ENCODE assay signal across 11 cellular contexts in genomic region chr9:109639666-109640231, GRCh38.
DNase-seq lines count a peak whose midpoint lies in the region; FAIRE-seq and TF ChIP-seq lines count a peak whose summit lies in the region.
"Had no signal": no experiment of that assay in that cellular context is flagged by ENCODE, and none has a peak within 500 bp of the region (broad histone marks: within the 10 kb centered on the region; RNA-seq: fewer than 3 reads in every experiment).

No MANE protein-coding gene starts in this region.

- TF ChIP-seq POLR2A in stomach (IDR thresholded peaks at IDR 0.05): no peak
- no peak for TF ChIP-seq POLR2A in GM12892 (IDR thresholded peaks at IDR 0.05; ENCODE audit: low read depth, low read length)

- peaks cover 9% of the 10 kb centered on the region for H3K9me3 Mint-ChIP-seq in astrocyte (ENCODE audit: unreplicated experiment)

- peak overlapping the region; percentile 53 for H3K4me3 ChIP-seq in astrocyte (ENCODE audit: insufficient read depth, low read depth, low read length)
- peak overlapping the region; percentile 77 for H3K4me3 ChIP-seq in iPS-18a (ENCODE audit: low read length)
- peak overlapping the region; percentile 36 to 53 (median 44) for H3K4me3 ChIP-seq in stomach
- H3K4me3 ChIP-seq: lung had no signal

- H4K20me1 ChIP-seq in astrocyte (ENCODE audit: insufficient read depth, low read length): no peaks in the 10 kb centered on the region

- intact Hi-C loops in stomach (cut with DNase I; ENCODE audit: low total_unique reads): no loop called here

- DNase-seq in NCI-H1417 (lab: John Stamatoyannopoulos, UW) (peak in 2 of 3 experiments; percentile 69 to 79), NCI-H1417 treated with DMSO at 0.1 percent for 48 hours (lab: John Stamatoyannopoulos, UW) (no peak), astrocyte (ENCODE audit: low read depth) (no peak), stomach (no peak), GM12892 (ENCODE audit: insufficient read length) (no peak), GDM1 (lab: John Stamatoyannopoulos, UW) (no peak), AG20443 (ENCODE audit: low spot score) (no peak)

- peaks cover 2% of the 10 kb centered on the region for H3K9me3 ChIP-seq in astrocyte (ENCODE audit: insufficient read depth, low read depth, low read length)
- H3K9me3 ChIP-seq in iPS-18a (ENCODE audit: control insufficient read depth, low read depth, low read length): no peaks in the 10 kb centered on the region
- no peaks in the 10 kb centered on the region for H3K9me3 ChIP-seq in stomach
- H3K9me3 ChIP-seq: transverse colon had no signal

- H3K27ac Mint-ChIP-seq in astrocyte (ENCODE audit: unreplicated experiment): no peak overlapping the region

- no peaks in the 10 kb centered on the region for H3K79me2 ChIP-seq in astrocyte (ENCODE audit: insufficient read depth, low read length)

- H3K4me2 ChIP-seq in astrocyte (ENCODE audit: low read length): peak overlapping the region; percentile 92

- peak overlapping the region; percentile 77 for H3K4me3 Mint-ChIP-seq in astrocyte (ENCODE audit: unreplicated experiment)

- no peak for FAIRE-seq in astrocyte (lab: Jason Lieb, UNC)
- FAIRE-seq in GM12892 (lab: Jason Lieb, UNC): no peak
- FAIRE-seq: A204.1 had no signal

- H3K27me3 ChIP-seq in astrocyte (ENCODE audit: insufficient read depth, low read length) (peaks cover 54% of the 10 kb centered on the region), iPS-18a (ENCODE audit: control insufficient read depth, insufficient read depth, low read length) (peaks cover 60% of the 10 kb centered on the region), stomach (peaks cover 0 to 60% (median 23%) of the 10 kb centered on the region in 3 donors)

- no peak for TF ChIP-seq CTCF in astrocyte (IDR thresholded peaks at IDR 0.05; ENCODE audit: insufficient read depth, low read depth, low read length)
- TF ChIP-seq CTCF in stomach (IDR thresholded peaks at IDR 0.05): no peak

- WGBS in stomach, 5 donors: 6 to 12% (median 7%) methylated on average over 16 to 17 of the region's 17 CpGs

- no peak for TF ChIP-seq EP300 in stomach (IDR thresholded peaks at IDR 0.05)

- H3K27me3 Mint-ChIP-seq in astrocyte (ENCODE audit: low read depth, unreplicated experiment): peaks cover 68% of the 10 kb centered on the region

- H3K9ac ChIP-seq in astrocyte (ENCODE audit: low read length) (no peak overlapping the region), iPS-18a (ENCODE audit: low read length) (no peak overlapping the region)

- H3K27ac ChIP-seq in astrocyte (ENCODE audit: low read depth, low read length) (no peak overlapping the region), iPS-18a (ENCODE audit: low read length) (no peak overlapping the region), stomach (no peak overlapping the region)
- H3K27ac ChIP-seq: transverse colon had no signal

- H3K4me1 ChIP-seq in astrocyte (ENCODE audit: insufficient read depth, low read length) (peaks cover 5% of the 10 kb centered on the region), iPS-18a (ENCODE audit: control insufficient read depth, low read depth, low read length) (peaks cover 8% of the 10 kb centered on the region), stomach (peaks cover 14 to 21% (median 17%) of the 10 kb centered on the region in 4 donors)

- no peaks in the 10 kb centered on the region for H3K36me3 Mint-ChIP-seq in astrocyte (ENCODE audit: low read depth, unreplicated experiment)

- peak overlapping the region; percentile 58 for H2AFZ ChIP-seq in astrocyte (ENCODE audit: low read depth, low read length)

- H3K36me3 ChIP-seq in astrocyte (ENCODE audit: insufficient read depth, low read length) (no peaks in the 10 kb centered on the region), iPS-18a (ENCODE audit: control insufficient read depth, low read depth, low read length) (no peaks in the 10 kb centered on the region), stomach (no peaks in the 10 kb centered on the region)
- H3K36me3 ChIP-seq: transverse colon had no signal

- no peaks in the 10 kb centered on the region for H3K4me1 Mint-ChIP-seq in astrocyte (ENCODE audit: low read depth, unreplicated experiment)

Comparison
In these comparisons a context has a peak if more than half of its experiments do, and no peak if none do; other contexts are left out.
1. DNase-seq: peak in NCI-H1417 (2 of 3); none in NCI-H1417 treated with DMSO at 0.1 percent for 48 hours (single experiment), astrocyte (single experiment), stomach (single experiment), GM12892 (single experiment), GDM1 (single experiment) and AG20443 (single experiment).
2. Peak in every context shown above with its lines, with median percentiles within 50 percentile points of each other: H3K4me3 ChIP-seq.